8 cellular contexts compared by ENCODE assay signal in genomic region chr17:58082870-58083490, GRCh38. TPM values are rescaled to one million over a fixed set of nuclear protein-coding genes. Genes with fewer than 3 reads are reported as not detected.
DNase-seq lines count a peak whose midpoint lies in the region; ATAC-seq, FAIRE-seq and TF ChIP-seq lines count a peak whose summit lies in the region.

DYNLL2 (plus strand) TSS chr17:58083419; CDS start chr17:58087091, 3,672 bp downstream.

- H3K4me1 ChIP-seq in smooth muscle cell (ENCODE audit: low read depth), result peaks cover 38% of the 10 kb centered on the region

- no peak for FAIRE-seq in bronchial epithelial cell (lab: Jason Lieb, UNC)

- CTCF ChIA-PET in WTC11 (lab: Charles Lee), result interaction anchor here (0.6 to 2.9 kb wide), 9 partner anchors 22 to 411 kb away, joined by 3 to 20 read pairs (median 3); partner anchors contain the start of gene SRSF1

- H3K4me3 ChIP-seq in bronchial epithelial cell (ENCODE audit: low read depth, low read length), result peak within 1 kb of the TSS; percentile 92
- H3K4me3 ChIP-seq in smooth muscle cell, result peak within 1 kb of the TSS; percentile 99

- 0% methylated on average over 1 of the region's 45 CpGs for WGBS in smooth muscle cell (ENCODE audit: low lambda C conversion rate)

- no peaks in the 10 kb centered on the region for H3K9me3 ChIP-seq in smooth muscle cell (replicated peaks; ENCODE audit: low read depth)

- peak within 1 kb of the TSS; percentile 86 for H3K4me3 Mint-ChIP-seq in WTC11

- H3K4me2 ChIP-seq in smooth muscle cell, result peak within 1 kb of the TSS; percentile 95

- H3K4me1 Mint-ChIP-seq in WTC11, result peaks cover 40% of the 10 kb centered on the region

- H3K79me2 ChIP-seq in smooth muscle cell (ENCODE audit: low read depth), result peaks cover 47% of the 10 kb centered on the region

- peaks cover 5% of the 10 kb centered on the region for H3F3A ChIP-seq in smooth muscle cell (ENCODE audit: low read depth)

- POLR2A ChIA-PET in WTC11 (lab: Charles Lee), result interaction anchor here (1.0 to 2.9 kb wide), 6 partner anchors 22 to 233 kb away, joined by 3 to 41 read pairs (median 4); partner anchors contain the start of genes MRPS23 and SRSF1

- TF ChIP-seq CTCF in WTC11 (IDR thresholded peaks at IDR 0.05), result no peak
- TF ChIP-seq CTCF in bronchial epithelial cell (IDR thresholded peaks at IDR 0.05; ENCODE audit: insufficient read depth, low read length, severe bottlenecking), result no peak
- TF ChIP-seq CTCF in smooth muscle cell (IDR thresholded peaks at IDR 0.05; ENCODE audit: borderline replicate concordance, insufficient read depth, poor library complexity, severe bottlenecking), result no peak

- H3K9me3 Mint-ChIP-seq in WTC11, result no peaks in the 10 kb centered on the region

- peaks cover 6% of the 10 kb centered on the region for H3K27me3 Mint-ChIP-seq in WTC11 (ENCODE audit: low read depth)

- H3K27ac ChIP-seq in smooth muscle cell (ENCODE audit: low read depth), result peak within 1 kb of the TSS; percentile 70

- H3K9ac ChIP-seq in smooth muscle cell (ENCODE audit: low read depth), result peak within 1 kb of the TSS; percentile 90

- peaks cover 17% of the 10 kb centered on the region for H3K36me3 Mint-ChIP-seq in WTC11

- ATAC-seq in GM18868 (IDR thresholded peaks at IDR 0.05; ENCODE audit: unreplicated experiment), result peak; percentile 72
- peak; percentile 59 for ATAC-seq in HG03108 (IDR thresholded peaks at IDR 0.05; ENCODE audit: unreplicated experiment)
- ATAC-seq in WTC11, result peak; percentile 90

- H2AFZ ChIP-seq in smooth muscle cell (ENCODE audit: low read depth), result peak within 1 kb of the TSS; percentile 97

- no peaks in the 10 kb centered on the region for H3K27me3 ChIP-seq in bronchial epithelial cell (ENCODE audit: control insufficient read depth, insufficient read depth, low read length)
- no peaks in the 10 kb centered on the region for H3K27me3 ChIP-seq in smooth muscle cell (ENCODE audit: low read depth)

- peak within 1 kb of the TSS; percentile 90 for H3K27ac Mint-ChIP-seq in WTC11

- peaks cover 6% of the 10 kb centered on the region for H3K36me3 ChIP-seq in bronchial epithelial cell (ENCODE audit: control insufficient read depth, insufficient read depth, low read length)
- no peaks in the 10 kb centered on the region for H3K36me3 ChIP-seq in smooth muscle cell (ENCODE audit: low read depth)

- DNase-seq in A172 (ENCODE audit: low spot score) (peak; percentile 67), NCI-H2196 treated with DMSO at 0.1 percent for 48 hours (lab: John Stamatoyannopoulos, UW; ENCODE audit: unreplicated experiment) (peak; percentile 81), WTC11 (ENCODE audit: low spot score) (peak; percentile 97), bronchial epithelial cell (ENCODE audit: low read depth) (peak; percentile 38), iPS-NIHi7 (ENCODE audit: extremely low spot score) (peak; percentile 98), smooth muscle cell (lab: John Stamatoyannopoulos, UW; ENCODE audit: unreplicated experiment) (peak; percentile 78)

- H4K20me1 ChIP-seq in smooth muscle cell (ENCODE audit: low read depth), result peaks cover 46% of the 10 kb centered on the region

TF ChIP-seq in WTC11, 78 proteins besides CTCF, POLR2A, EP300 and RAD21:
- no peak for TF ChIP-seq SOX15 (CRISPR knock-in tag; IDR thresholded peaks at IDR 0.05)
- TF ChIP-seq OVOL2 (CRISPR knock-in tag; IDR thresholded peaks at IDR 0.05; ENCODE audit: borderline replicate concordance), result no peak
- TF ChIP-seq, protein P1, sequence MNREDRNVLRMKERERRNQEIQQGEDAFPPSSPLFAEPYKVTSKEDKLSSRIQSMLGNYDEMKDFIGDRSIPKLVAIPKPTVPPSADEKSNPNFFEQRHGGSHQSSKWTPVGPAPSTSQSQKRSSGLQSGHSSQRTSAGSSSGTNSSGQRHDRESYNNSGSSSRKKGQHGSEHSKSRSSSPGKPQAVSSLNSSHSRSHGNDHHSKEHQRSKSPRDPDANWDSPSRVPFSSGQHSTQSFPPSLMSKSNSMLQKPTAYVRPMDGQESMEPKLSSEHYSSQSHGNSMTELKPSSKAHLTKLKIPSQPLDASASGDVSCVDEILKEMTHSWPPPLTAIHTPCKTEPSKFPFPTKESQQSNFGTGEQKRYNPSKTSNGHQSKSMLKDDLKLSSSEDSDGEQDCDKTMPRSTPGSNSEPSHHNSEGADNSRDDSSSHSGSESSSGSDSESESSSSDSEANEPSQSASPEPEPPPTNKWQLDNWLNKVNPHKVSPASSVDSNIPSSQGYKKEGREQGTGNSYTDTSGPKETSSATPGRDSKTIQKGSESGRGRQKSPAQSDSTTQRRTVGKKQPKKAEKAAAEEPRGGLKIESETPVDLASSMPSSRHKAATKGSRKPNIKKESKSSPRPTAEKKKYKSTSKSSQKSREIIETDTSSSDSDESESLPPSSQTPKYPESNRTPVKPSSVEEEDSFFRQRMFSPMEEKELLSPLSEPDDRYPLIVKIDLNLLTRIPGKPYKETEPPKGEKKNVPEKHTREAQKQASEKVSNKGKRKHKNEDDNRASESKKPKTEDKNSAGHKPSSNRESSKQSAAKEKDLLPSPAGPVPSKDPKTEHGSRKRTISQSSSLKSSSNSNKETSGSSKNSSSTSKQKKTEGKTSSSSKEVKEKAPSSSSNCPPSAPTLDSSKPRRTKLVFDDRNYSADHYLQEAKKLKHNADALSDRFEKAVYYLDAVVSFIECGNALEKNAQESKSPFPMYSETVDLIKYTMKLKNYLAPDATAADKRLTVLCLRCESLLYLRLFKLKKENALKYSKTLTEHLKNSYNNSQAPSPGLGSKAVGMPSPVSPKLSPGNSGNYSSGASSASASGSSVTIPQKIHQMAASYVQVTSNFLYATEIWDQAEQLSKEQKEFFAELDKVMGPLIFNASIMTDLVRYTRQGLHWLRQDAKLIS (CRISPR knock-in tag; IDR thresholded peaks at IDR 0.05; ENCODE audit: borderline replicate concordance), result no peak
- no peak for TF ChIP-seq USF1 (CRISPR knock-in tag; IDR thresholded peaks at IDR 0.05)
- TF ChIP-seq NR1H2 (CRISPR knock-in tag; IDR thresholded peaks at IDR 0.05), result no peak
- no peak for TF ChIP-seq CREB1 (CRISPR knock-in tag; IDR thresholded peaks at IDR 0.05)
- no peak for TF ChIP-seq AR (CRISPR knock-in tag; IDR thresholded peaks at IDR 0.05)
- TF ChIP-seq ZMAT4 (CRISPR knock-in tag; IDR thresholded peaks at IDR 0.05), result no peak
- no peak for TF ChIP-seq EMX1 (CRISPR knock-in tag; IDR thresholded peaks at IDR 0.05)
- no peak for TF ChIP-seq GTF2I (CRISPR knock-in tag; conservative IDR thresholded peaks at IDR 0.05)
- no peak for TF ChIP-seq ZNF317 (CRISPR knock-in tag; IDR thresholded peaks at IDR 0.05; ENCODE audit: borderline replicate concordance, low read depth)
- no peak for TF ChIP-seq ETV6 (CRISPR knock-in tag; IDR thresholded peaks at IDR 0.05)
- no peak for TF ChIP-seq E2F4 (CRISPR knock-in tag; IDR thresholded peaks at IDR 0.05; ENCODE audit: borderline replicate concordance, low read depth)
- no peak for TF ChIP-seq IRF2 (CRISPR knock-in tag; IDR thresholded peaks at IDR 0.05; ENCODE audit: borderline replicate concordance, low read depth)
- TF ChIP-seq NFE2L1 (CRISPR knock-in tag; IDR thresholded peaks at IDR 0.05), result no peak

RNA-seq across cellular contexts. Expression of gene DYNLL2, which starts in this region (rescaled TPM):
- total RNA-seq in A172 (2014; rRNA removed; shearing (Covaris generic)), result 20.7 and 21.0 TPM in 2 replicates
- total RNA-seq in WTC11 (2021) (32.1 to 34.6 TPM (median 32.2 TPM) in 3 replicates), bronchial epithelial cell (16.8 and 27.3 TPM in 2 replicates), smooth muscle cell (8.9 and 9.1 TPM in 2 replicates)
- 1.5 and 2.0 TPM in 2 replicates for polyA plus RNA-seq in smooth muscle cell

Comparison
In these comparisons a context has a peak if more than half of its experiments do, and no peak if none do; other contexts are left out.
1. Peak in every context shown above with its lines: DNase-seq, ATAC-seq, H3K4me3 ChIP-seq and H3K27ac ChIP-seq.
2. DNase-seq: peak in every context shown above with its lines; median percentile 98 in iPS-NIHi7; 97 in WTC11; 81 in NCI-H2196 treated with DMSO at 0.1 percent for 48 hours; 78 in smooth muscle cell; 67 in A172; 38 in bronchial epithelial cell.